Comparison of ENCODE assay signal across 12 cellular contexts in genomic region chr7:51367614-51367968, GRCh38. TPM values are rescaled to one million over a fixed set of nuclear protein-coding genes. Genes with fewer than 3 reads are reported as not detected.
A peak's percentile ranks its signal among the peaks of the same experiment; 100 is the strongest.
DNase-seq lines count a peak whose midpoint lies in the region; ATAC-seq, FAIRE-seq and TF ChIP-seq lines count a peak whose summit lies in the region.
"Had no signal": no experiment of that assay in that cellular context is flagged by ENCODE, and none has a peak within 500 bp of the region (broad histone marks: within the 10 kb centered on the region; RNA-seq: fewer than 3 reads in every experiment).

No MANE protein-coding gene starts in this region.

- in situ Hi-C loops in HepG2 (cut with HindIII; ENCODE audit: extremely low pct_ligation_motif_present, low pct_unique_long_range_greater_than_20kb) = loop anchor here (5.0 to 10.0 kb wide), 3 partner anchors 113 to 205 kb away; no protein-coding TSS in a partner anchor

- no peaks in the 10 kb centered on the region for H3K36me3 ChIP-seq in HepG2 (replicated peaks in 1 of 2; ENCODE audit: control insufficient read depth in 1 of 2, insufficient read depth in 2 of 2, low read length in 2 of 2)
- no peaks in the 10 kb centered on the region for H3K36me3 ChIP-seq in small intestine (ENCODE audit: control insufficient read depth in 2 of 2, insufficient read depth in 2 of 2, low read length in 2 of 2)
- no peaks in the 10 kb centered on the region for H3K36me3 ChIP-seq in PC-9 (ENCODE audit: low read depth)
- H3K36me3 ChIP-seq: BE2C had no signal

- WGBS in HepG2 (ENCODE audit: low lambda C conversion rate) = 3% methylated on average over 3 of the region's 3 CpGs
- WGBS in small intestine, 3 donors = 7 to 45% (median 21%) methylated on average over 3 of the region's 3 CpGs

- no peaks in the 10 kb centered on the region for H4K20me1 ChIP-seq in HepG2 (ENCODE audit: insufficient read depth, low read length)
- H4K20me1 ChIP-seq in PC-9 (ENCODE audit: insufficient read depth) = no peaks in the 10 kb centered on the region

- H3K9me2 ChIP-seq in PC-9 (ENCODE audit: insufficient read depth) = no peaks in the 10 kb centered on the region

- H3K79me2 ChIP-seq in HepG2 (ENCODE audit: insufficient read depth, low read length) (no peaks in the 10 kb centered on the region), PC-9 (ENCODE audit: low read depth) (no peaks in the 10 kb centered on the region)

- H3K4me3 ChIP-seq in HepG2 (replicated peaks in 1 of 3; ENCODE audit: insufficient read depth in 1 of 3, low read depth in 2 of 3, low read length in 3 of 3) (no peak overlapping the region), small intestine (ENCODE audit: low read depth in 1 of 2, low read length in 2 of 2) (no peak overlapping the region), PC-9 (no peak overlapping the region)
- H3K4me3 ChIP-seq: GM23338 had no signal

- CTCF ChIA-PET in HepG2 (lab: Yijun Ruan, JAX; ENCODE audit: low intra/inter-chr PET ratio, low total read pairs) (interaction anchor here (1.2 to 3.9 kb wide), 4 partner anchors 115 to 205 kb away, joined by 3 to 38 read pairs (median 4); no protein-coding TSS in a partner anchor), PC-9 (lab: Charles Lee) (interaction anchor here (0.7 to 5.7 kb wide), 8 partner anchors 9 to 1275 kb away, joined by 3 to 100 read pairs (median 4); no protein-coding TSS in a partner anchor)

- no peak for DNase-seq in HepG2 (ENCODE audit: low spot score)
- peak; percentile 22 for DNase-seq in small intestine
- DNase-seq in NCI-H1436 (lab: John Stamatoyannopoulos, UW) = no peak
- DNase-seq in PC-9 = no peak
- DNase-seq: CD8-positive, alpha-beta memory T cell had no signal

- H3K9me3 ChIP-seq in HepG2 (ENCODE audit: low read length) (no peaks in the 10 kb centered on the region), small intestine (ENCODE audit: control insufficient read depth, low read depth) (no peaks in the 10 kb centered on the region), PC-9 (ENCODE audit: insufficient read depth, low read depth) (no peaks in the 10 kb centered on the region)
- H3K9me3 ChIP-seq: BE2C had no signal

- FAIRE-seq in HepG2 (lab: Jason Lieb, UNC) (no peak), small intestine (lab: Jason Lieb, UNC) (no peak)
- FAIRE-seq: A204.1, GM18507 had no signal

- no TSS peak for BruUV-seq in HepG2 (replicated peaks; lab: Mats Ljungman, UMichigan)
- no TSS peak for BruUV-seq in PC-9 (replicated peaks; lab: Mats Ljungman, UMichigan)

- 0 out of 5 replicates have a peak, but pooled peaks cover 0 to 1% of the 10 kb centered on the region in 2 experiments for H3K27me3 ChIP-seq in HepG2 (ENCODE audit: control insufficient read depth in 1 of 2, insufficient read depth in 2 of 2, low read length in 2 of 2)
- no peaks in the 10 kb centered on the region for H3K27me3 ChIP-seq in small intestine (ENCODE audit: control insufficient read depth in 2 of 2, insufficient read depth in 2 of 2, low read length in 2 of 2)
- H3K27me3 ChIP-seq in PC-9 (ENCODE audit: insufficient read depth, low read depth) = no peaks in the 10 kb centered on the region
- H3K27me3 ChIP-seq: BE2C had no signal

- TF ChIP-seq CTCF in VCaP (conservative IDR thresholded peaks at IDR 0.05) (no peak), HepG2 (CRISPR knock-in tag; IDR thresholded peaks at IDR 0.05) (no peak), PC-9 (conservative IDR thresholded peaks at IDR 0.05) (no peak)

- intact Hi-C loops in HepG2 (cut with micrococcal nuclease; ENCODE audit: unreplicated experiment) (loop anchor here (1.0 to 5.0 kb wide), 3 partner anchors 50 to 205 kb away; partner anchors contain the start of gene COBL), PC-9 (cut with micrococcal nuclease; ENCODE audit: unreplicated experiment) (loop anchor here (1.0 to 10.0 kb wide), 5 partner anchors 27 to 903 kb away; no protein-coding TSS in a partner anchor)

- TF ChIP-seq POLR2A in HepG2 (IDR thresholded peaks at IDR 0.05; ENCODE audit: insufficient read depth in 1 of 2, low read depth in 2 of 2, low read length in 2 of 2) = no peak

- POLR2A ChIA-PET in HepG2 (lab: Yijun Ruan, JAX) (interaction anchor here (2.0 kb wide), 1 partner anchor 205 kb away, joined by 7 read pairs; no protein-coding TSS in a partner anchor), PC-9 (lab: Charles Lee; ENCODE audit: unreplicated experiment) (interaction anchor here (0.7 kb wide), 1 partner anchor 56 kb away, joined by 3 read pairs; no protein-coding TSS in a partner anchor)

- H3K9ac ChIP-seq in HepG2 (ENCODE audit: insufficient read depth, low read depth, low read length) = 0 out of 2 replicates have a peak overlapping the region, but pooled peaks have one; percentile 1

- H3K27ac ChIP-seq in VCaP (peak overlapping the region; percentile 23; the same call in 1 of the 2 replicates), HepG2 (ENCODE audit: extremely low read length, insufficient read depth, low read length) (no peak overlapping the region), small intestine (ENCODE audit: low read depth in 1 of 2, low read length in 1 of 2) (no peak overlapping the region), PC-9 (no peak overlapping the region)

- ATAC-seq in HepG2 = no peak
- ATAC-seq in GM21786 (IDR thresholded peaks at IDR 0.05; ENCODE audit: unreplicated experiment) = no peak

- H3K4me2 ChIP-seq in HepG2 (ENCODE audit: low read depth, low read length) (no peak overlapping the region), PC-9 (no peak overlapping the region)

- no peak overlapping the region for H2AFZ ChIP-seq in HepG2 (ENCODE audit: low read length)
- H2AFZ ChIP-seq in PC-9 = no peak overlapping the region

- TF ChIP-seq RAD21 in HepG2 (CRISPR knock-in tag; IDR thresholded peaks at IDR 0.05) = no peak

- H3F3A ChIP-seq in PC-9 (ENCODE audit: insufficient read depth, low read depth) = no peaks in the 10 kb centered on the region

- H3K4me1 ChIP-seq in HepG2 (ENCODE audit: insufficient read depth, low read length) = peaks cover 16% of the 10 kb centered on the region; the same call in 1 of the 2 replicates
- no peaks in the 10 kb centered on the region for H3K4me1 ChIP-seq in small intestine (ENCODE audit: control insufficient read depth in 2 of 2, insufficient read depth in 1 of 2, low read depth in 1 of 2, low read length in 1 of 2)
- H3K4me1 ChIP-seq in PC-9 (replicated peaks; ENCODE audit: insufficient read depth) = peaks cover 7% of the 10 kb centered on the region

- TF ChIP-seq EP300 in HepG2 (IDR thresholded peaks at IDR 0.05; ENCODE audit: low read depth in 2 of 2, low read length in 2 of 2) (no peak), HepG2 (CRISPR knock-in tag; IDR thresholded peaks at IDR 0.05; ENCODE audit: borderline replicate concordance) (no peak)

TF ChIP-seq in HepG2, 621 proteins besides CTCF, POLR2A, EP300 and RAD21:
- TF ChIP-seq NFYC (CRISPR knock-in tag; IDR thresholded peaks at IDR 0.05) = no peak
- TF ChIP-seq ZNF883 (CRISPR knock-in tag; IDR thresholded peaks at IDR 0.05; ENCODE audit: not compliant biosample characterization) = no peak

RNA-seq across cellular contexts. Expression of gene COBL, which starts 51.0 kb away (rescaled TPM):
- total RNA-seq in HepG2 (2016; rRNA removed; fragmentation: Illumina TruSeq; extraction: Trizol) (3.8 and 4.4 TPM in 2 replicates), PC-9 (2021) (49.4 and 51.4 TPM in 2 replicates)
- 1.7 and 3.4 TPM in 2 replicates for total RNA-seq in HepG2 (2016; cell fraction: cytosol; rRNA removed; fragmentation: Illumina TruSeq; extraction: Trizol; ENCODE audit: low read depth)
- total RNA-seq in HepG2 (2016; cell fraction: insoluble cytoplasmic fraction; rRNA removed; fragmentation: Illumina TruSeq; extraction: Trizol) = 2.9 and 3.7 TPM in 2 replicates
- 3.3 TPM in 2 replicates for total RNA-seq in HepG2 (2016; cell fraction: membrane; rRNA removed; fragmentation: Illumina TruSeq; extraction: Trizol)
- 7.8 and 8.5 TPM in 2 replicates for total RNA-seq in HepG2 (2016; cell fraction: nucleus; rRNA removed; fragmentation: Illumina TruSeq; extraction: Trizol)
- polyA plus RNA-seq in HepG2 (2011; rRNA removed) (4.9 and 8.4 TPM in 2 replicates), small intestine (10 to 100 TPM in 2 of 3 donors, 1 to 10 TPM in 1; 8.4 to 34.2 (median 30.8) TPM)
- 3.8 and 4.6 TPM in 2 replicates for polyA plus RNA-seq in HepG2 (2011; cell fraction: cytosol; rRNA removed)
- polyA plus RNA-seq in HepG2 (2011; cell fraction: nucleus; rRNA removed) = 5.7 and 7.9 TPM in 2 replicates
- polyA plus RNA-seq in HepG2 (2012) = 13.2 and 13.3 TPM in 2 replicates
- polyA plus RNA-seq in HepG2 (2016; cell fraction: cytosol; fragmentation: Illumina TruSeq; extraction: Trizol; ENCODE audit: low read depth) = 0.85 and 0.88 TPM in 2 replicates
- 4.3 and 5.9 TPM in 2 replicates for polyA plus RNA-seq in HepG2 (2016; cell fraction: insoluble cytoplasmic fraction; fragmentation: Illumina TruSeq; extraction: Trizol; ENCODE audit: low read depth)
- polyA plus RNA-seq in HepG2 (2016; cell fraction: membrane; fragmentation: Illumina TruSeq; extraction: Trizol; ENCODE audit: low read depth) = 1.7 and 2.0 TPM in 2 replicates
- polyA plus RNA-seq in HepG2 (2016; cell fraction: nucleus; fragmentation: Illumina TruSeq; extraction: Trizol; ENCODE audit: insufficient read depth, low read depth) = 7.6 and 8.4 TPM in 2 replicates
- 15.4 and 59.2 TPM in 2 replicates for polyA minus RNA-seq in HepG2 (2011; rRNA and poly(A)+ RNA removed; ENCODE audit: low replicate concordance)
- 5.0 and 7.4 TPM in 2 replicates for polyA minus RNA-seq in HepG2 (2011; cell fraction: cytosol; rRNA and poly(A)+ RNA removed)
- 17.9 and 22.8 TPM in 2 replicates for polyA minus RNA-seq in HepG2 (2011; cell fraction: nucleus; rRNA and poly(A)+ RNA removed)
- total RNA-seq: CD8-positive, alpha-beta memory T cell; HFFc6 had no signal
- polyA plus RNA-seq: CD8-positive, alpha-beta memory T cell had no signal
